Comparison of ENCODE assay signal across 5 cellular contexts in the genomic region with DNA sequence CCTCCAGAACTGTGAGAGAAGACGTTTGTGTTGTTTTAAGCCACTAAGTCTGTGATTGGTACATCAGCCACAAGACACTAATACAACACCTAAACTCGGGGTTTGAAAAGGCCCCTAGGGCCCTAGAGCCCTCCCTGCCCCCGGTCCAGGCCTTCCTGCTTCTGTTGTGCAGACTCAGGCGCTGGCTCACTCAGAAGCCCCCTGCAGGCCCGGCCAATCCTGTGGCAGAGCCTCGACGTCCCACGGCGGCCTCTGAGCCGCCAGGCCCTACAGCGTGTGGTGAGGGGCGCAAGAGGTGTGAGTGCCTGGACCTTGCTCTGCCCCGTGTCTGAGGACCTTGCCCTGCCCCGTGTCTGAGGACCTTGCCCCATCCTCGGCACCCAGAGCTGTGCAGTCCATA. TPM values are rescaled to one million over a fixed set of nuclear protein-coding genes. Genes with fewer than 3 reads are reported as not detected.
"Had no signal": no experiment of that assay in that cellular context is flagged by ENCODE, and none has a peak within 500 bp of the region (broad histone marks: within the 10 kb centered on the region; RNA-seq: fewer than 3 reads in every experiment).

No MANE protein-coding gene starts in this region.

RNA-seq across cellular contexts. Expression of a gene that starts 3.1 kb away (rescaled TPM):
- total RNA-seq: HT-29, HT1080, IMR-90, K562 had no signal
- polyA plus RNA-seq: IgD-negative memory B cell, IMR-90, K562 had no signal
